Comparison of ENCODE assay signal across 25 cellular contexts in the genomic region with DNA sequence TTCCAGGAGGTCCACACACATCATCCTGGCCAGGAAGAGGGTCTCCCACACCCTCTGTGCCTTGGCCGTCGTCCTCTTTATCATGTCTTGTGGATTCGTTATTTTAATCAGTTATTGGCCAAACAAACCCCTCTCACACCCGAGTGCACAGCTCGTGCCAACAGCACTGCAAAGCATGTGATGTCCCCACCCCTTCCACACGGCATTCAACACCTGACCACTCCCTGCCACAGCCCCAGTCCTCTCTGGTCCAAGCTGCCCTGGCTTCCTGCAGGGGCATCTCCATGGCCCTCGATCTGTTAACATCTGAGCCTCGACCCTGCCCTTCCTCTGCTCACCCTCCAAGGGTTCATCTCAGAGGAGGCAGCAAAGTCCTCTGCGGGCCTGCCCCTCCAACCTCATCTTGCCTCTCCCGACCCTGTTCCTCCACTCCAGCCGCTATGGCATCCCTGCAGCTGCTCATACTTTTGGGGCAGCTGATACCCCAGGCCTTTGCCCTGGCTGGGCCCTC. TPM values are rescaled to one million over a fixed set of nuclear protein-coding genes. Genes with fewer than 3 reads are reported as not detected.
DNase-seq lines count a peak whose midpoint lies in the region; ATAC-seq, FAIRE-seq and TF ChIP-seq lines count a peak whose summit lies in the region.
"Had no signal": no experiment of that assay in that cellular context is flagged by ENCODE, and none has a peak within 500 bp of the region (broad histone marks: within the 10 kb centered on the region; RNA-seq: fewer than 3 reads in every experiment).

No MANE protein-coding gene starts in this region.

- H3K14ac ChIP-seq in IMR-90 (replicated peaks; ENCODE audit: low read depth, low read length) = no peak overlapping the region

- no peaks in the 10 kb centered on the region for H3K27me3 ChIP-seq in IMR-90 (ENCODE audit: control insufficient read depth, insufficient read depth, low read length)
- H3K27me3 ChIP-seq: MG63, uterus had no signal

- BruUV-seq in IMR-90 (replicated peaks; lab: Mats Ljungman, UMichigan) = no TSS peak

- H3K4me3 Mint-ChIP-seq in activated T-cell treated with anti-CD3 and anti-CD28 coated beads, Interleukin-2, amount 50 U/mL, for 72 hours = no peak overlapping the region
- H3K4me3 Mint-ChIP-seq: CD4-positive, CD25-positive, alpha-beta regulatory T cell; IgD-negative memory B cell had no signal

- no peak for TF ChIP-seq CTCF in IMR-90 (conservative IDR thresholded peaks at IDR 0.05; ENCODE audit: low read depth, low read length)

- peaks cover 12% of the 10 kb centered on the region for H3K4me1 ChIP-seq in IMR-90 (ENCODE audit: control insufficient read depth, insufficient read depth, low read length)
- H3K4me1 ChIP-seq: uterus had no signal

- ATAC-seq in Right ventricle myocardium inferior = no peak
- no peak for ATAC-seq in left ventricle myocardium superior
- ATAC-seq in IMR-90 (ENCODE audit: low read depth) = no peak
- peak; percentile 84 for ATAC-seq in left colon
- no peak for ATAC-seq in activated T-cell treated with anti-CD3 and anti-CD28 coated beads, Interleukin-2, amount 50 U/mL, for 72 hours (replicated peaks in 1 of 2)
- no peak for ATAC-seq in HG02623 (IDR thresholded peaks at IDR 0.05; ENCODE audit: unreplicated experiment)
- ATAC-seq: activated naive CD4-positive, alpha-beta T cell treated with anti-CD3 and anti-CD28 coated beads, Interleukin-2, amount 50 U/mL, for 72 hours had no signal

- TF ChIP-seq POLR2A in IMR-90 (IDR thresholded peaks at IDR 0.05; ENCODE audit: low read depth, low read length) = no peak

- peaks cover 26% of the 10 kb centered on the region for H3K4me1 Mint-ChIP-seq in activated T-cell treated with anti-CD3 and anti-CD28 coated beads, Interleukin-2, amount 50 U/mL, for 72 hours (ENCODE audit: low read depth)

- CTCF ChIA-PET in IMR-90 (lab: Yijun Ruan, JAX) = interaction anchor here (1.6 kb wide), 2 partner anchors 11 to 15 kb away, joined by 3 to 4 read pairs; no protein-coding TSS in a partner anchor

- WGBS in IMR-90 (ENCODE audit: extremely low coverage in 2 of 2, insufficient read length in 1 of 2), 2 experiments = 78% methylated on average over 9 of the region's 11 CpGs; no CpG with 5 or more reads in 1 of the 2 experiments

- H4K91ac ChIP-seq in IMR-90 (ENCODE audit: insufficient read depth, low read depth, low read length) = no peak overlapping the region; the same call in 1 of the 2 replicates

- H2AFZ ChIP-seq in IMR-90 (replicated peaks; ENCODE audit: low read length, poor library complexity) = no peak overlapping the region

- no peak overlapping the region for H3K4me3 ChIP-seq in IMR-90 (ENCODE audit: insufficient read depth, low read depth, low read length)
- H3K4me3 ChIP-seq: lower lobe of right lung, MG63, skin epidermis, uterus had no signal

- no peak overlapping the region for H3K56ac ChIP-seq in IMR-90 (ENCODE audit: extremely low read depth, insufficient read depth, low read length)

- no peak overlapping the region for H3K9ac ChIP-seq in IMR-90 (ENCODE audit: low read depth, low read length)

- FAIRE-seq in urothelium cell line (lab: Jason Lieb, UNC) = peak; percentile 42
- FAIRE-seq: kidney had no signal

- in situ Hi-C loops in IMR-90 (cut with MboI; ENCODE audit: low sequenced_read_pairs) = no loop called here

- no peaks in the 10 kb centered on the region for H3K36me3 Mint-ChIP-seq in activated T-cell treated with anti-CD3 and anti-CD28 coated beads, Interleukin-2, amount 50 U/mL, for 72 hours (ENCODE audit: insufficient read depth in 2 of 2)
- H3K36me3 Mint-ChIP-seq: activated naive CD4-positive, alpha-beta T cell treated with anti-CD3 and anti-CD28 coated beads, Interleukin-2, amount 50 U/mL, for 72 hours; CD4-positive, CD25-positive, alpha-beta regulatory T cell had no signal

- no peak overlapping the region for H3K27ac Mint-ChIP-seq in activated T-cell treated with anti-CD3 and anti-CD28 coated beads, Interleukin-2, amount 50 U/mL, for 72 hours
- H3K27ac Mint-ChIP-seq: activated naive CD4-positive, alpha-beta T cell treated with anti-CD3 and anti-CD28 coated beads, Interleukin-2, amount 50 U/mL, for 72 hours; CD4-positive, CD25-positive, alpha-beta regulatory T cell; IgD-negative memory B cell had no signal

- no peak overlapping the region for H3K4me2 ChIP-seq in IMR-90 (ENCODE audit: low read depth, low read length)

- POLR2A ChIA-PET in IMR-90 (lab: Charles Lee; ENCODE audit: unreplicated experiment) = no interaction called here

- no peaks in the 10 kb centered on the region for H3K36me3 ChIP-seq in IMR-90 (ENCODE audit: control insufficient read depth, insufficient read depth, low read length)
- H3K36me3 ChIP-seq: lower lobe of right lung, MG63, uterus had no signal

- H2AK9ac ChIP-seq in IMR-90 (replicated peaks; ENCODE audit: low read depth, low read length, poor library complexity) = peak overlapping the region; percentile 23

- no peak overlapping the region for H2BK20ac ChIP-seq in IMR-90 (ENCODE audit: low read depth, low read length)

- no peak overlapping the region for H2BK120ac ChIP-seq in IMR-90 (ENCODE audit: low read depth, low read length)

- peak; percentile 46 for DNase-seq in Right ventricle myocardium inferior (ENCODE audit: missing footprints)
- DNase-seq in left ventricle myocardium superior = no peak
- no peak for DNase-seq in IMR-90
- DNase-seq in left colon = no peak
- DNase-seq in urothelium cell line (ENCODE audit: low spot score) = no peak
- no peak for DNase-seq in activated T-cell treated with anti-CD3 and anti-CD28 coated beads, Interleukin-2, amount 50 U/mL, for 72 hours
- DNase-seq: CD4-positive, CD25-positive, alpha-beta regulatory T cell; DMS 273 treated with DMSO at 0.1 percent for 48 hours; glutamatergic neuron; H7; kidney; lower lobe of right lung; MG63; NCI-H2029 treated with DMSO at 0.1 percent for 48 hours; NCI-H226; NCI-H774; Right ventricle myocardium superior; stimulated activated CD4-positive, alpha-beta T cell treated with anti-CD3 and anti-CD28 coated beads, Interleukin-1b, Interleukin-23, amount 100 ng/mL, for 48 hours; T1000; uterus had no signal

- peaks cover 8 to 78% of the 10 kb centered on the region in 2 experiments; a peak in 3 of 4 replicates for H3K79me1 ChIP-seq in IMR-90 (ENCODE audit: low read depth in 1 of 2, low read length in 2 of 2)

- H2BK5ac ChIP-seq in IMR-90 (ENCODE audit: low read depth, low read length, poor library complexity, severe bottlenecking) = no peak overlapping the region

- dilution Hi-C loops in IMR-90 (cut with HindIII; ENCODE audit: low sequenced_read_pairs, unreplicated experiment) = no loop called here

- no peaks in the 10 kb centered on the region for H4K20me1 ChIP-seq in IMR-90 (ENCODE audit: insufficient read depth, low read length)

- H3K27ac ChIP-seq in IMR-90 (ENCODE audit: insufficient read depth, low read length) = no peak overlapping the region
- H3K27ac ChIP-seq: epithelial cell of prostate, lower lobe of right lung, skin epidermis, uterus had no signal

- no peaks in the 10 kb centered on the region for H3K9me3 Mint-ChIP-seq in activated T-cell treated with anti-CD3 and anti-CD28 coated beads, Interleukin-2, amount 50 U/mL, for 72 hours
- H3K9me3 Mint-ChIP-seq: activated naive CD4-positive, alpha-beta T cell treated with anti-CD3 and anti-CD28 coated beads, Interleukin-2, amount 50 U/mL, for 72 hours; IgD-negative memory B cell had no signal

- no peak overlapping the region for H3K18ac ChIP-seq in IMR-90 (ENCODE audit: low read depth, low read length)

- H4K8ac ChIP-seq in IMR-90 (ENCODE audit: low read depth in 2 of 2, low read length in 2 of 2) = no peak overlapping the region; a peak in 1 of 4 replicates

- H3K27me3 Mint-ChIP-seq in activated T-cell treated with anti-CD3 and anti-CD28 coated beads, Interleukin-2, amount 50 U/mL, for 72 hours (ENCODE audit: low read depth) = no peaks in the 10 kb centered on the region
- H3K27me3 Mint-ChIP-seq: IgD-negative memory B cell had no signal

- peak overlapping the region; percentile 66; the same call in 1 of the 2 replicates for H2AK5ac ChIP-seq in IMR-90 (ENCODE audit: low read depth, low read length)

- no peak overlapping the region for H3K23ac ChIP-seq in IMR-90 (ENCODE audit: low read depth, low read length)

- H3K4ac ChIP-seq in IMR-90 (ENCODE audit: low read depth, low read length) = peak overlapping the region; percentile 53; the same call in 1 of the 2 replicates

- no peak for TF ChIP-seq RAD21 in IMR-90 (IDR thresholded peaks at IDR 0.05; ENCODE audit: low read length)

- H3K9me3 ChIP-seq in IMR-90 (ENCODE audit: control insufficient read depth, insufficient read depth, low read length) = no peaks in the 10 kb centered on the region
- H3K9me3 ChIP-seq: lower lobe of right lung, MG63, uterus had no signal

- H3K9me1 ChIP-seq in IMR-90 (ENCODE audit: insufficient read depth, low read length) = peaks cover 19% of the 10 kb centered on the region

- intact Hi-C loops in Right ventricle myocardium inferior (cut with DNase I) = no loop called here
- intact Hi-C loops in left ventricle myocardium superior (cut with micrococcal nuclease) = no loop called here
- intact Hi-C loops in IMR-90 (cut with micrococcal nuclease) = no loop called here
- intact Hi-C loops in left colon (cut with DNase I, micrococcal nuclease) = no loop called here

- no peak overlapping the region for H4K5ac ChIP-seq in IMR-90 (ENCODE audit: low read depth, low read length)

- no peak overlapping the region for H2BK15ac ChIP-seq in IMR-90 (ENCODE audit: low read depth, low read length)

TF ChIP-seq in IMR-90, 13 proteins besides CTCF, POLR2A, EP300 and RAD21 (continues in another document):
- no peak for TF ChIP-seq BHLHE40 (IDR thresholded peaks at IDR 0.05; ENCODE audit: low read depth, low read length)
- no peak for TF ChIP-seq RFX5 (IDR thresholded peaks at IDR 0.05; ENCODE audit: low read depth, low read length)
- no peak for TF ChIP-seq CHD1 (IDR thresholded peaks at IDR 0.05; ENCODE audit: low read depth, low read length)
- TF ChIP-seq FOS (IDR thresholded peaks at IDR 0.05; ENCODE audit: low read depth, low read length) = no peak
- no peak for TF ChIP-seq SMC3 (IDR thresholded peaks at IDR 0.05; ENCODE audit: low read depth, low read length)
- TF ChIP-seq NFE2L2 (IDR thresholded peaks at IDR 0.05; ENCODE audit: low read depth, low read length) = no peak
- TF ChIP-seq MAZ (IDR thresholded peaks at IDR 0.05; ENCODE audit: borderline replicate concordance, low read depth, low read length) = no peak
- no peak for TF ChIP-seq MXI1 (IDR thresholded peaks at IDR 0.05; ENCODE audit: borderline replicate concordance, low read depth, low read length)
- TF ChIP-seq RCOR1 (IDR thresholded peaks at IDR 0.05; ENCODE audit: insufficient replicate concordance, low read length) = no peak
- TF ChIP-seq CEBPB (IDR thresholded peaks at IDR 0.05; ENCODE audit: low read depth, low read length) = no peak

RNA-seq across cellular contexts. Expression of gene MYEOV, which starts 14.0 kb away (rescaled TPM):
- not detected for total RNA-seq in Right ventricle myocardium inferior
- total RNA-seq in left ventricle myocardium superior = not detected
- 6.1 and 6.8 TPM in 2 replicates for total RNA-seq in IMR-90 (2012; rRNA removed)
- 5.8 and 12.5 TPM in 2 replicates for polyA plus RNA-seq in IMR-90 (2012; rRNA removed)
- polyA plus RNA-seq in IMR-90 (2012; cell fraction: cytosol; rRNA removed) = 3.3 and 5.6 TPM in 2 replicates
- polyA plus RNA-seq in IMR-90 (2012; cell fraction: nucleus; rRNA removed; ENCODE audit: low replicate concordance) = 7.1 and 13.0 TPM in 2 replicates
- 1 to 10 TPM; 3.8 to 8.0 TPM for total RNA-seq in left colon
- under 1 TPM; 0.42 to 0.67 TPM for total RNA-seq in activated T-cell treated with anti-CD3 and anti-CD28 coated beads, Interleukin-2, amount 50 U/mL, for 72 hours
- total RNA-seq: activated naive CD4-positive, alpha-beta T cell treated with anti-CD3 and anti-CD28 coated beads, Interleukin-2, amount 50 U/mL, for 72 hours; Right ventricle myocardium superior had no signal
- polyA plus RNA-seq: CD4-positive, CD25-positive, alpha-beta regulatory T cell had no signal
